In the genomic region with DNA sequence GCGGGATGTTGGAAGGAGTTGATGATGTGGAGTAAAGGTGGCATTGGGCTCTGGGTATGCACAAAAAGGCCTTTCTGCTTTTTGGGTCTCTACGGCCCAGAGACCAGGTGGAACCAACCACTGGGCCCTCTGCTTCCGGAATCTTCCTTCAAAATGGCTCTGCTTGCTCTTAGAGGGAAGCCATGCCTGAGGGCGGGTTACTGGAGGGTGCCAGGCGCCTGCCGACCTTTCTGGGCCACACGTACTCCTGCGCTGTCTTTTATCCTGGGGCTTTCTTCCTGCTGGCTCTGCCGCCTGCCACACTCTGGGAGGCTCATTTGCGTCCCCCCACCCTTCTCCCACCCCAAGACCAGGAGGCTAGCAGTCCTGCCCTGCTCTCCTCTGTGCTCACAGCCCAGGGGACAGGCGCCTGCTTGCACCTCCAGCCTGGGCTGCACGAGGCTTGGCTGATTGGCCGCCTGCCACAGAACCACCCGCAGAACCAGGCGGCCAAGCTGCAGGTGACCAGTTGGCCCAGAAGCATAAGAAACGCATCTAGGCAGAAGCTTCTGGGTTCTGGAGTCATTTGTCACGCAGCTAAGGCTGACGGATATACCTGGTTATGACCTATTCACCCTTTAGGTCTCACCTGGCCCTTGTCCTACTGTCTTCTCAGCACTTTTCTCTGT, we compare ENCODE assay signal across 25 cellular contexts.
"Had no signal": no experiment of that assay in that cellular context is flagged by ENCODE, and none has a peak within 500 bp of the region (broad histone marks: within the 10 kb centered on the region; RNA-seq: fewer than 3 reads in every experiment).

No MANE protein-coding gene starts in this region.

- H3K36me3 ChIP-seq: colonic mucosa, gastrocnemius medialis, right lobe of liver, tibial nerve, WERI-Rb-1 had no signal

- DNase-seq: activated CD4-positive, alpha-beta memory T cell treated with anti-CD3 and anti-CD28 coated beads for 36 hours; activated CD4-positive, alpha-beta T cell treated with anti-CD3 and anti-CD28 coated beads for 48 hours; activated effector memory CD4-positive, alpha-beta T cell treated with Interleukin-2 at 50 U/mL for 16 hours; activated naive CD4-positive, alpha-beta T cell treated with Interleukin-2 at 50 U/mL for 16 hours; activated T-cell treated with anti-CD3 and anti-CD28 coated beads for 4 hours; anterior cingulate cortex; colonic mucosa; dorsolateral prefrontal cortex; effector memory CD8-positive, alpha-beta T cell; erythroblast; gastrocnemius medialis; glutamatergic neuron; left colon; midbrain; naive thymus-derived CD4-positive, alpha-beta T cell; occipital lobe; right lobe of liver; stimulated activated CD4-positive, alpha-beta T cell treated with anti-CD3 and anti-CD28 coated beads, Interleukin-2, amount 100 ng/mL, for 48 hours; stimulated activated naive CD4-positive, alpha-beta T cell treated with Interleukin-2 at 50 U/mL for 16 hours; T-helper 17 cell; T1000; WERI-Rb-1 had no signal

- H3K4me3 ChIP-seq: colonic mucosa, dorsolateral prefrontal cortex, gastrocnemius medialis, hepatocyte, right lobe of liver, tibial nerve had no signal

- H3K4me1 ChIP-seq: colonic mucosa, gastrocnemius medialis, right lobe of liver, tibial nerve had no signal

- H2AFZ ChIP-seq: hepatocyte had no signal

- H3K27ac ChIP-seq: colonic mucosa, dorsolateral prefrontal cortex, gastrocnemius medialis, hepatocyte, right lobe of liver, tibial nerve, WERI-Rb-1 had no signal

- H3K4me2 ChIP-seq: hepatocyte had no signal

- H3K27me3 ChIP-seq: colonic mucosa, hepatocyte, right lobe of liver, tibial nerve had no signal

- H3K9me3 ChIP-seq: colonic mucosa, gastrocnemius medialis, right lobe of liver had no signal

- ATAC-seq: activated CD4-positive, CD25-positive, alpha-beta regulatory T cell treated with anti-CD3 and anti-CD28 coated beads, Interleukin-2, amount 50 U/mL, for 24 hours; effector memory CD8-positive, alpha-beta T cell; gastrocnemius medialis; left colon; naive thymus-derived CD4-positive, alpha-beta T cell; right lobe of liver; T-helper 17 cell had no signal
